ENCODE assay signal across 8 cellular contexts in genomic region chr6:68635706-68636513, GRCh38. TPM values are rescaled to one million over a fixed set of nuclear protein-coding genes. Genes with fewer than 3 reads are reported as not detected.
DNase-seq lines count a peak whose midpoint lies in the region; ATAC-seq and TF ChIP-seq lines count a peak whose summit lies in the region.

No MANE protein-coding gene starts in this region.

- H3K9ac ChIP-seq in NT2/D1 (ENCODE audit: insufficient read length, low read depth) = peak overlapping the region; percentile 66

- DNase-seq in NCI-H82 (lab: John Stamatoyannopoulos, UW) = peak; percentile 50
- no peak for DNase-seq in NCI-H82 treated with DMSO at 0.1 percent for 48 hours (lab: John Stamatoyannopoulos, UW; ENCODE audit: unreplicated experiment)
- no peak for DNase-seq in NT2/D1 (ENCODE audit: low read depth, low spot score)
- peak; percentile 10 for DNase-seq in dermis blood vessel endothelial cell
- DNase-seq in vagina (ENCODE audit: extremely low spot score in 2 of 2) = no peak
- no peak for DNase-seq in HT-29 (ENCODE audit: low spot score)

- no peak for ATAC-seq in HG03442 (IDR thresholded peaks at IDR 0.05; ENCODE audit: unreplicated experiment)

- TF ChIP-seq POLR2A in vagina (IDR thresholded peaks at IDR 0.05) = no peak

- H3K36me3 ChIP-seq in NT2/D1 (ENCODE audit: insufficient read depth, insufficient read length, low read length) (no peaks in the 10 kb centered on the region), vagina (no peaks in the 10 kb centered on the region)

- H3K27me3 ChIP-seq in NT2/D1 (ENCODE audit: insufficient read depth, insufficient read length) (peaks cover 77% of the 10 kb centered on the region), mononuclear cell (ENCODE audit: insufficient read depth, low read length) (peaks cover 41% of the 10 kb centered on the region), vagina (no peaks in the 10 kb centered on the region)

- H3K4me3 ChIP-seq in NT2/D1 (ENCODE audit: insufficient read length, low read depth) (peak overlapping the region; percentile 57), mononuclear cell (ENCODE audit: low read length) (peak overlapping the region; percentile 37), vagina (peak overlapping the region; percentile 55 to 68)

- intact Hi-C loops in vagina (cut with DNase I) = no loop called here

- TF ChIP-seq CTCF in vagina (IDR thresholded peaks at IDR 0.05) = no peak

- no peaks in the 10 kb centered on the region for H3K9me3 ChIP-seq in NT2/D1 (ENCODE audit: insufficient read depth, low read length)
- no peaks in the 10 kb centered on the region for H3K9me3 ChIP-seq in mononuclear cell (ENCODE audit: low read depth, low read length)
- H3K9me3 ChIP-seq in vagina = no peaks in the 10 kb centered on the region

- H3K4me1 ChIP-seq in NT2/D1 (ENCODE audit: insufficient read depth, insufficient read length) (no peaks in the 10 kb centered on the region), mononuclear cell (ENCODE audit: insufficient read depth, low read length) (peaks cover 17% of the 10 kb centered on the region), vagina (peaks cover 17% of the 10 kb centered on the region)

- peak overlapping the region; percentile 72 for H3K27ac ChIP-seq in vagina

RNA-seq across cellular contexts. Expression of gene ADGRB3, which starts 0.8 kb away (rescaled TPM):
- total RNA-seq in dermis blood vessel endothelial cell (not detected in 2 replicates), mononuclear cell (0.10 TPM), vagina (2.7 TPM)
- not detected in 2 replicates for total RNA-seq in HT-29 (2014; rRNA removed; shearing (Covaris generic))

Comparison
In these comparisons a context has a peak if more than half of its experiments do, and no peak if none do; other contexts are left out.
1. DNase-seq: peak in NCI-H82 (single experiment) and dermis blood vessel endothelial cell (single experiment); none in NCI-H82 treated with DMSO at 0.1 percent for 48 hours (single experiment), NT2/D1 (single experiment), vagina (0 of 2) and HT-29 (single experiment).
2. Peak in every context shown above with its lines, with median percentiles within 50 percentile points of each other: H3K4me3 ChIP-seq.